Comparison of ENCODE assay signal across 18 cellular contexts in genomic region chr4:20589436-20589835, GRCh38.
A peak's percentile ranks its signal among the peaks of the same experiment; 100 is the strongest.
DNase-seq lines count a peak whose midpoint lies in the region; ATAC-seq, FAIRE-seq and TF ChIP-seq lines count a peak whose summit lies in the region.
"Had no signal": no experiment of that assay in that cellular context is flagged by ENCODE, and none has a peak within 500 bp of the region (broad histone marks: within the 10 kb centered on the region; RNA-seq: fewer than 3 reads in every experiment).

No MANE protein-coding gene starts in this region.

- TF ChIP-seq POLR2A in endothelial cell of umbilical vein (IDR thresholded peaks at IDR 0.05; ENCODE audit: low read depth, low read length), result no peak

- POLR2A ChIA-PET in endothelial cell of umbilical vein (lab: Charles Lee), result no interaction called here

- DNase-seq in NCI-H748 (lab: John Stamatoyannopoulos, UW; ENCODE audit: unreplicated experiment) (peak; percentile 24), NCI-H748 treated with DMSO at 0.1 percent for 48 hours (lab: John Stamatoyannopoulos, UW) (no peak), M059J (ENCODE audit: low read depth) (peak; percentile 7), endothelial cell of umbilical vein (ENCODE audit: low read depth, low spot score) (peak; percentile 12), small intestine (peak; percentile 3), right cardiac atrium (no peak), H7 (no peak)
- DNase-seq: CD8-positive, alpha-beta memory T cell; Kasumi-1; NCI-H2029; NCI-H2171; NCI-H446; SK-N-SH had no signal

- intact Hi-C loops in endothelial cell of umbilical vein (cut with micrococcal nuclease) (no loop called here), right cardiac atrium (cut with DNase I) (no loop called here)

- no peaks in the 10 kb centered on the region for H3K9me1 ChIP-seq in endothelial cell of umbilical vein (replicated peaks; ENCODE audit: control insufficient read depth, extremely low read depth, insufficient read depth, low read length)

- H3K4me1 ChIP-seq in endothelial cell of umbilical vein (ENCODE audit: control insufficient read depth, extremely low read depth, insufficient read depth, low read length), result no peaks in the 10 kb centered on the region
- no peaks in the 10 kb centered on the region for H3K4me1 ChIP-seq in small intestine (ENCODE audit: control insufficient read depth in 2 of 2, insufficient read depth in 1 of 2, low read depth in 1 of 2, low read length in 1 of 2)
- no peaks in the 10 kb centered on the region for H3K4me1 ChIP-seq in right cardiac atrium (ENCODE audit: control insufficient read depth, insufficient read depth, low read length)
- H3K4me1 ChIP-seq: BLaER1 had no signal

- no peaks in the 10 kb centered on the region for H4K20me1 ChIP-seq in endothelial cell of umbilical vein (replicated peaks; ENCODE audit: control insufficient read depth, extremely low read depth, insufficient read depth, low read length)
- H4K20me1 ChIP-seq: BLaER1 had no signal

- no peak for FAIRE-seq in endothelial cell of umbilical vein (lab: Jason Lieb, UNC)
- no peak for FAIRE-seq in small intestine (lab: Jason Lieb, UNC)
- FAIRE-seq: A204.1, GM12892, RCC 7860 had no signal

- CTCF ChIA-PET in endothelial cell of umbilical vein (lab: Charles Lee), result no interaction called here

- no peak for TF ChIP-seq CTCF in endothelial cell of umbilical vein (IDR thresholded peaks at IDR 0.05; ENCODE audit: extremely low read depth in 1 of 2, insufficient read depth in 1 of 2, low read depth in 1 of 2, low read length in 2 of 2)

- dilution Hi-C loops in endothelial cell of umbilical vein (cut with MboI; ENCODE audit: extremely low pct_ligation_motif_present, low sequenced_read_pairs), result no loop called here

- H3K4me3 ChIP-seq in endothelial cell of umbilical vein (replicated peaks in 1 of 3; ENCODE audit: insufficient read depth in 1 of 3, low read depth in 1 of 3, low read length in 3 of 3), result no peak overlapping the region
- H3K4me3 ChIP-seq in small intestine (ENCODE audit: low read depth in 1 of 2, low read length in 2 of 2), result no peak overlapping the region
- no peak overlapping the region for H3K4me3 ChIP-seq in right cardiac atrium (ENCODE audit: low read length)
- no peak overlapping the region for H3K4me3 ChIP-seq in H7 (ENCODE audit: insufficient read depth, low read depth, low read length)
- H3K4me3 ChIP-seq: BLaER1 had no signal

- H3K4me2 ChIP-seq in endothelial cell of umbilical vein (ENCODE audit: insufficient read depth, low read length), result no peak overlapping the region
- H3K4me2 ChIP-seq: BLaER1, SK-N-SH had no signal

- 27 to 72% (median 29%) methylated on average over 1 of the region's 1 CpG for WGBS in small intestine, 3 donors
- 85% methylated on average over 1 of the region's 1 CpG for WGBS in right cardiac atrium

- H2AFZ ChIP-seq in endothelial cell of umbilical vein (ENCODE audit: low read depth, low read length), result no peak overlapping the region

- H3K9me3 ChIP-seq in endothelial cell of umbilical vein (replicated peaks; ENCODE audit: control insufficient read depth, insufficient read depth, low read length) (no peaks in the 10 kb centered on the region), small intestine (ENCODE audit: control insufficient read depth, low read depth) (no peaks in the 10 kb centered on the region), right cardiac atrium (ENCODE audit: control insufficient read depth, low read length) (no peaks in the 10 kb centered on the region)
- H3K9me3 ChIP-seq: BLaER1, SK-N-SH had no signal

- H3K27ac ChIP-seq in endothelial cell of umbilical vein (ENCODE audit: insufficient read depth, low read depth, low read length), result no peak overlapping the region
- H3K27ac ChIP-seq in small intestine (ENCODE audit: low read depth in 1 of 2, low read length in 1 of 2), result no peak overlapping the region
- no peak overlapping the region for H3K27ac ChIP-seq in right cardiac atrium (ENCODE audit: low read length)
- H3K27ac ChIP-seq: BLaER1 had no signal

- BruUV-seq in endothelial cell of umbilical vein (replicated peaks; lab: Mats Ljungman, UMichigan), result no TSS peak

- H3K79me2 ChIP-seq in endothelial cell of umbilical vein (ENCODE audit: control insufficient read depth, insufficient read depth, low read length), result no peaks in the 10 kb centered on the region

- H3K27me3 ChIP-seq in endothelial cell of umbilical vein (ENCODE audit: control insufficient read depth in 2 of 2, insufficient read depth in 2 of 2, low read length in 2 of 2), result no peaks in the 10 kb centered on the region
- H3K27me3 ChIP-seq in small intestine (ENCODE audit: control insufficient read depth in 2 of 2, insufficient read depth in 2 of 2, low read length in 2 of 2), result no peaks in the 10 kb centered on the region
- H3K27me3 ChIP-seq in right cardiac atrium (ENCODE audit: control insufficient read depth, insufficient read depth), result no peaks in the 10 kb centered on the region
- no peaks in the 10 kb centered on the region for H3K27me3 ChIP-seq in H7 (ENCODE audit: control insufficient read depth, insufficient read depth, low read length)
- H3K27me3 ChIP-seq: BLaER1 had no signal

- no peaks in the 10 kb centered on the region for H3K36me3 ChIP-seq in endothelial cell of umbilical vein (ENCODE audit: control insufficient read depth in 2 of 2, extremely low read depth in 1 of 2, insufficient read depth in 2 of 2, low read length in 2 of 2)
- no peaks in the 10 kb centered on the region for H3K36me3 ChIP-seq in small intestine (ENCODE audit: control insufficient read depth in 2 of 2, insufficient read depth in 2 of 2, low read length in 2 of 2)
- no peaks in the 10 kb centered on the region for H3K36me3 ChIP-seq in H7 (replicated peaks; ENCODE audit: control insufficient read depth, insufficient read depth, low read length)
- H3K36me3 ChIP-seq: BLaER1 had no signal

- no peak for ATAC-seq in right cardiac atrium
- no peak for ATAC-seq in HG03039 (IDR thresholded peaks at IDR 0.05; ENCODE audit: unreplicated experiment)

- no peak overlapping the region for H3K9ac ChIP-seq in endothelial cell of umbilical vein (replicated peaks; ENCODE audit: extremely low read depth, insufficient read depth, low read length)
- H3K9ac ChIP-seq: BLaER1, SK-N-SH had no signal

TF ChIP-seq in endothelial cell of umbilical vein, 7 proteins besides CTCF, POLR2A, EP300 and RAD21:
- TF ChIP-seq GATA2 (IDR thresholded peaks at IDR 0.05; ENCODE audit: insufficient read depth, insufficient read length, low read depth, low read length) (no peak), EZH2 (IDR thresholded peaks at IDR 0.05; ENCODE audit: borderline replicate concordance, low read depth, low read length, severe bottlenecking) (no peak), FOS (IDR thresholded peaks at IDR 0.05; ENCODE audit: borderline replicate concordance, insufficient read depth, low read length) (no peak), MAX (IDR thresholded peaks at IDR 0.05; ENCODE audit: insufficient read depth, insufficient read length) (no peak), JUN (IDR thresholded peaks at IDR 0.05; ENCODE audit: borderline replicate concordance, insufficient read depth, insufficient read length, low read depth) (no peak), MYC (IDR thresholded peaks at IDR 0.05; ENCODE audit: low read depth, low read length) (no peak), POLR2AphosphoS5 (IDR thresholded peaks at IDR 0.05; ENCODE audit: insufficient read depth, low read depth, low read length) (no peak)

Comparison
In these comparisons a context has a peak if more than half of its experiments do, and no peak if none do; other contexts are left out.
1. DNase-seq: peak in NCI-H748 (single experiment), M059J (single experiment), endothelial cell of umbilical vein (single experiment) and small intestine (single experiment); none in NCI-H748 treated with DMSO at 0.1 percent for 48 hours (single experiment), right cardiac atrium (0 of 3) and H7 (single experiment).